Comparison of ENCODE assay signal across 16 cellular contexts in genomic region chr1:65564493-65564892, GRCh38.
"Had no signal": no experiment of that assay in that cellular context is flagged by ENCODE, and none has a peak within 500 bp of the region (broad histone marks: within the 10 kb centered on the region; RNA-seq: fewer than 3 reads in every experiment).

No MANE protein-coding gene starts in this region.

- H3K27ac ChIP-seq: coronary artery, heart left ventricle, left ventricle myocardium inferior, neutrophil, right atrium auricular region, thyroid gland, vagina had no signal

- DNase-seq: activated naive CD4-positive, alpha-beta T cell treated with Interleukin-2 at 50 U/mL for 16 hours; caudate nucleus; effector CD4-positive, alpha-beta T cell; heart left ventricle; kidney; left ventricle myocardium inferior; mesendoderm; posterior cingulate gyrus; small intestine; T-helper 9 cell; thyroid gland had no signal

- H3K36me3 ChIP-seq: neutrophil, thyroid gland had no signal

- H3K4me1 ChIP-seq: heart left ventricle, left ventricle myocardium inferior, right atrium auricular region, thyroid gland, vagina had no signal

- ATAC-seq: heart left ventricle had no signal

- H3K4me3 Mint-ChIP-seq: activated T-helper 1 cell treated with anti-CD3 and anti-CD28 coated beads, Interleukin-12 subunit alpha, Interleukin-12 subunit beta, Interleukin-2, Interleukin-4 antibody, amounts not matched to agents 30 ng/mL and 10 ng/mL and 1 ng/mL, durations not matched to agents 14 hours and 24 hours and 36 hours had no signal

- H3K27me3 ChIP-seq: heart left ventricle, neutrophil, right atrium auricular region, thyroid gland, vagina had no signal

- H3K27ac Mint-ChIP-seq: activated T-helper 1 cell treated with anti-CD3 and anti-CD28 coated beads, Interleukin-12 subunit alpha, Interleukin-12 subunit beta, Interleukin-2, Interleukin-4 antibody, amounts not matched to agents 30 ng/mL and 10 ng/mL and 1 ng/mL, durations not matched to agents 14 hours and 24 hours and 36 hours had no signal

- H3K9me3 ChIP-seq: heart left ventricle, neutrophil, right atrium auricular region, thyroid gland, vagina had no signal

- H3K9me3 Mint-ChIP-seq: activated T-helper 1 cell treated with anti-CD3 and anti-CD28 coated beads, Interleukin-12 subunit alpha, Interleukin-12 subunit beta, Interleukin-2, Interleukin-4 antibody, amounts not matched to agents 30 ng/mL and 10 ng/mL and 1 ng/mL, durations not matched to agents 14 hours and 24 hours and 36 hours had no signal

- H3K4me3 ChIP-seq: coronary artery, heart left ventricle, left ventricle myocardium inferior, right atrium auricular region, thyroid gland, vagina had no signal
